11 cellular contexts compared by ENCODE assay signal in genomic region chr1:169999357-169999756, GRCh38.
DNase-seq lines count a peak whose midpoint lies in the region; ATAC-seq and TF ChIP-seq lines count a peak whose summit lies in the region.
"Had no signal": no experiment of that assay in that cellular context is flagged by ENCODE, and none has a peak within 500 bp of the region (broad histone marks: within the 10 kb centered on the region; RNA-seq: fewer than 3 reads in every experiment).

No MANE protein-coding gene starts in this region.

- ATAC-seq in esophagus mucosa (peak; percentile 86), omental fat pad (ENCODE audit: low FRiP score) (peak; percentile 86), HG02973 (IDR thresholded peaks at IDR 0.05; ENCODE audit: unreplicated experiment) (no peak), HG03280 (IDR thresholded peaks at IDR 0.05; ENCODE audit: unreplicated experiment) (no peak)

- peak; percentile 34 for DNase-seq in D341Med (ENCODE audit: low spot score)
- DNase-seq in NCI-H82 (lab: John Stamatoyannopoulos, UW), result peak; percentile 55
- DNase-seq in omental fat pad (ENCODE audit: low spot score), result no peak
- DNase-seq in activated CD8-positive, alpha-beta memory T cell treated with anti-CD3 and anti-CD28 coated beads for 24 hours, result no peak
- DNase-seq in stimulated activated CD4-positive, alpha-beta T cell treated with anti-CD3 and anti-CD28 coated beads, Interleukin-15, amount 100 ng/mL, for 24 hours, result no peak
- DNase-seq: activated gamma-delta T cell treated with Interleukin-2 at 50 U/mL for 16 hours; Calu3; stimulated activated CD4-positive, alpha-beta T cell treated with anti-CD3 and anti-CD28 coated beads, Interleukin-1b, Interleukin-23, amount 100 ng/mL, for 48 hours had no signal

- no peak for TF ChIP-seq CTCF in omental fat pad (IDR thresholded peaks at IDR 0.05)

Comparison
In these comparisons a context has a peak if more than half of its experiments do, and no peak if none do; other contexts are left out.
1. DNase-seq: peak in D341Med (single experiment) and NCI-H82 (single experiment); none in omental fat pad (single experiment), activated CD8-positive, alpha-beta memory T cell treated with anti-CD3 and anti-CD28 coated beads for 24 hours (single experiment) and stimulated activated CD4-positive, alpha-beta T cell treated with anti-CD3 and anti-CD28 coated beads, Interleukin-15, amount 100 ng/mL, for 24 hours (single experiment).
2. ATAC-seq: peak in esophagus mucosa (single experiment) and omental fat pad (single experiment); none in HG02973 (single experiment) and HG03280 (single experiment).